24 cellular contexts compared by ENCODE assay signal in the genomic region with DNA sequence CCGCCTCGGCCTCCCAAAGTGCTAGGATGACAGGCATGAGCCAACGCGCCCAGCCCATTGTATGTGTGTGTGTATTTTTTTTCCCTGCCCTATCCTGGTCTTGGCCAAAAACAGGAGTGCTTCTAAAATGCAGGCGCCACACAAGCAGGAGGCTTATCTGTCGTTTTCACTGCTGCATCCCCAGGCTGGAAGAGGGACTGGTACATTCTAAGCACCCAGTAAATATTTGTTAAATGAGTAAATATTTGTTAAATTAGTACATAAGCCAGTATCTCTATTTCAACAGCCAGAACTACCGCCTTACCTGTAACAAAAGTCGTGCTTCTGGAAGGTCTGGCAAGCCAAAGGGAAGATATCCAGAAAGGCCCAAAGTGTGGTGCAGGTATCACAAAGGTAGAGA.
"Had no signal": no experiment of that assay in that cellular context is flagged by ENCODE, and none has a peak within 500 bp of the region (broad histone marks: within the 10 kb centered on the region; RNA-seq: fewer than 3 reads in every experiment).

No MANE protein-coding gene starts in this region.

- H3K27ac Mint-ChIP-seq: activated CD4-positive, alpha-beta memory T cell treated with anti-CD3 and anti-CD28 coated beads for 36 hours; activated CD4-positive, alpha-beta T cell treated with anti-CD3 and anti-CD28 coated beads, Interleukin-2, amount 10 ng/mL, durations not matched to agents 24 days and 14 days; activated naive CD4-positive, alpha-beta T cell treated with anti-CD3 and anti-CD28 coated beads, Interleukin-2, amount 50 U/mL, for 24 hours; activated naive CD8-positive, alpha-beta T cell treated with anti-CD3 and anti-CD28 coated beads, Interleukin-2, amount 50 U/mL, for 24 hours; dendritic cell treated with granulocyte-macrophage colony-stimulating factor and Interleukin-4, amounts not matched to agents 40 ng/mL and 50 ng/mL, for 4 days; nephron progenitor cell; progenitor cell of endocrine pancreas; T-helper 2 cell treated with Interferon-gamma antibody and Interleukin-4, amounts not matched to agents 5 μg/mL and 100 μg/mL, for 36 hours had no signal

- DNase-seq: activated CD4-positive, alpha-beta memory T cell treated with anti-CD3 and anti-CD28 coated beads for 36 hours; activated CD4-positive, alpha-beta T cell treated with anti-CD3 and anti-CD28 coated beads, Interleukin-2, amount 10 ng/mL, durations not matched to agents 24 days and 14 days; activated CD8-positive, alpha-beta memory T cell treated with anti-CD3 and anti-CD28 coated beads, Interleukin-2, amount 50 U/mL, for 4 hours; activated naive CD8-positive, alpha-beta T cell treated with anti-CD3 and anti-CD28 coated beads, Interleukin-2, amount 50 U/mL, for 24 hours; activated T-cell treated with anti-CD3 and anti-CD28 coated beads, Interleukin-2, amount 50 U/mL, for 4 hours; amygdala; central memory CD4-positive, alpha-beta T cell; esophagus squamous epithelium; foreskin melanocyte; left ventricle myocardium inferior; naive B cell; nephron progenitor cell; ovary; stimulated activated CD4-positive, alpha-beta T cell treated with anti-CD3 and anti-CD28 coated beads, Interleukin-15, amount 100 ng/mL, for 24 hours; stimulated activated CD4-positive, alpha-beta T cell treated with anti-CD3 and anti-CD28 coated beads, Interleukin-2, amount 100 ng/mL, for 24 hours; stimulated activated naive CD4-positive, alpha-beta T cell had no signal

- H3K9me3 Mint-ChIP-seq: activated CD4-positive, alpha-beta memory T cell treated with anti-CD3 and anti-CD28 coated beads for 36 hours; activated CD4-positive, alpha-beta T cell treated with anti-CD3 and anti-CD28 coated beads, Interleukin-2, amount 10 ng/mL, durations not matched to agents 24 days and 14 days; activated naive CD4-positive, alpha-beta T cell treated with anti-CD3 and anti-CD28 coated beads, Interleukin-2, amount 50 U/mL, for 24 hours; activated naive CD8-positive, alpha-beta T cell treated with anti-CD3 and anti-CD28 coated beads, Interleukin-2, amount 50 U/mL, for 24 hours; activated T-cell treated with anti-CD3 and anti-CD28 coated beads, Interleukin-2, amount 50 U/mL, for 4 hours; activated T-helper 17 cell treated with anti-CD3 and anti-CD28 coated beads, Interleukin-2, amount 50 U/mL, for 72 hours; dendritic cell treated with granulocyte-macrophage colony-stimulating factor and Interleukin-4, amounts not matched to agents 40 ng/mL and 50 ng/mL, for 4 days; naive B cell; nephron progenitor cell; T-helper 2 cell treated with Interferon-gamma antibody and Interleukin-4, amounts not matched to agents 5 μg/mL and 100 μg/mL, for 36 hours had no signal

- H3K36me3 ChIP-seq: ovary had no signal

- H3K27me3 ChIP-seq: esophagus squamous epithelium, neutrophil, ovary, tibial nerve had no signal

- H3K9me3 ChIP-seq: esophagus squamous epithelium, left ventricle myocardium inferior, neutrophil, ovary, tibial nerve had no signal

- ATAC-seq: activated CD4-positive, CD25-positive, alpha-beta regulatory T cell treated with anti-CD3 and anti-CD28 coated beads, Interleukin-2, amount 50 U/mL, for 24 hours; activated naive CD8-positive, alpha-beta T cell treated with anti-CD3 and anti-CD28 coated beads, Interleukin-2, amount 50 U/mL, for 24 hours; activated T-cell treated with anti-CD3 and anti-CD28 coated beads, Interleukin-2, amount 50 U/mL, for 4 hours; activated T-helper 17 cell treated with anti-CD3 and anti-CD28 coated beads, Interleukin-2, amount 50 U/mL, for 72 hours had no signal

- H3K27me3 Mint-ChIP-seq: activated CD4-positive, alpha-beta memory T cell treated with anti-CD3 and anti-CD28 coated beads for 36 hours; activated CD4-positive, alpha-beta T cell treated with anti-CD3 and anti-CD28 coated beads, Interleukin-2, amount 10 ng/mL, durations not matched to agents 24 days and 14 days; activated naive CD4-positive, alpha-beta T cell treated with anti-CD3 and anti-CD28 coated beads, Interleukin-2, amount 50 U/mL, for 24 hours; activated naive CD8-positive, alpha-beta T cell treated with anti-CD3 and anti-CD28 coated beads, Interleukin-2, amount 50 U/mL, for 24 hours; activated T-helper 17 cell treated with anti-CD3 and anti-CD28 coated beads, Interleukin-2, amount 50 U/mL, for 72 hours; dendritic cell treated with granulocyte-macrophage colony-stimulating factor and Interleukin-4, amounts not matched to agents 40 ng/mL and 50 ng/mL, for 4 days; naive B cell; progenitor cell of endocrine pancreas had no signal

- H3K27ac ChIP-seq: neutrophil, ovary, tibial nerve had no signal

- H3K4me3 ChIP-seq: esophagus squamous epithelium, left ventricle myocardium inferior, ovary, tibial nerve had no signal

- H3K4me1 Mint-ChIP-seq: activated CD4-positive, alpha-beta T cell treated with anti-CD3 and anti-CD28 coated beads, Interleukin-2, amount 10 ng/mL, durations not matched to agents 24 days and 14 days; activated naive CD4-positive, alpha-beta T cell treated with anti-CD3 and anti-CD28 coated beads, Interleukin-2, amount 50 U/mL, for 24 hours; activated naive CD8-positive, alpha-beta T cell treated with anti-CD3 and anti-CD28 coated beads, Interleukin-2, amount 50 U/mL, for 24 hours; activated T-helper 17 cell treated with anti-CD3 and anti-CD28 coated beads, Interleukin-2, amount 50 U/mL, for 72 hours; naive B cell had no signal

- H3K4me3 Mint-ChIP-seq: activated CD4-positive, alpha-beta memory T cell treated with anti-CD3 and anti-CD28 coated beads for 36 hours; activated CD4-positive, alpha-beta T cell treated with anti-CD3 and anti-CD28 coated beads, Interleukin-2, amount 10 ng/mL, durations not matched to agents 24 days and 14 days; activated naive CD4-positive, alpha-beta T cell treated with anti-CD3 and anti-CD28 coated beads, Interleukin-2, amount 50 U/mL, for 24 hours; activated naive CD8-positive, alpha-beta T cell treated with anti-CD3 and anti-CD28 coated beads, Interleukin-2, amount 50 U/mL, for 24 hours; activated T-cell treated with anti-CD3 and anti-CD28 coated beads, Interleukin-2, amount 50 U/mL, for 4 hours; activated T-helper 17 cell treated with anti-CD3 and anti-CD28 coated beads, Interleukin-2, amount 50 U/mL, for 72 hours; dendritic cell treated with granulocyte-macrophage colony-stimulating factor and Interleukin-4, amounts not matched to agents 40 ng/mL and 50 ng/mL, for 4 days; naive B cell; nephron progenitor cell; T-helper 2 cell treated with Interferon-gamma antibody and Interleukin-4, amounts not matched to agents 5 μg/mL and 100 μg/mL, for 36 hours had no signal
